In genomic region chr22:49969751-49970527, GRCh38 we compare ENCODE assay signal across 9 cellular contexts. TPM values are rescaled to one million over a fixed set of nuclear protein-coding genes. Genes with fewer than 3 reads are reported as not detected.
DNase-seq lines count a peak whose midpoint lies in the region; ATAC-seq and TF ChIP-seq lines count a peak whose summit lies in the region.
"Had no signal": no experiment of that assay in that cellular context is flagged by ENCODE, and none has a peak within 500 bp of the region (broad histone marks: within the 10 kb centered on the region; RNA-seq: fewer than 3 reads in every experiment).

No MANE protein-coding gene starts in this region.

- in situ Hi-C loops in ACHN (cut with HindIII; ENCODE audit: low pct_ligation_motif_present, low pct_unique_long_range_greater_than_20kb, low sequenced_read_pairs) = no loop called here

- ATAC-seq in GM21381 (IDR thresholded peaks at IDR 0.05; ENCODE audit: unreplicated experiment) = peak; percentile 1
- ATAC-seq in HG02763 (IDR thresholded peaks at IDR 0.05; ENCODE audit: unreplicated experiment) = no peak

- peaks cover 4% of the 10 kb centered on the region for H3K9me3 Mint-ChIP-seq in glutamatergic neuron (ENCODE audit: unreplicated experiment)

- H3K27me3 Mint-ChIP-seq in glutamatergic neuron (ENCODE audit: unreplicated experiment) = peaks cover 12% of the 10 kb centered on the region

- TF ChIP-seq CTCF in glutamatergic neuron (IDR thresholded peaks at IDR 0.05; ENCODE audit: partially characterized antibody, unreplicated experiment) = no peak

- H3K27ac Mint-ChIP-seq in glutamatergic neuron (ENCODE audit: unreplicated experiment) = no peak overlapping the region

- no peaks in the 10 kb centered on the region for H3K36me3 Mint-ChIP-seq in glutamatergic neuron (ENCODE audit: unreplicated experiment)

- H3K4me1 Mint-ChIP-seq in glutamatergic neuron (ENCODE audit: low read depth, unreplicated experiment) = peaks cover 8% of the 10 kb centered on the region

- H3K4me3 Mint-ChIP-seq in glutamatergic neuron (ENCODE audit: unreplicated experiment) = peak overlapping the region; percentile 61

- DNase-seq in T-helper 22 cell (ENCODE audit: low read depth) (peak; percentile 0), glutamatergic neuron (peak; percentile 11), NCI-H1105 treated with DMSO at 0.1 percent for 48 hours (lab: John Stamatoyannopoulos, UW) (no peak), ACHN (no peak), Kasumi-1 (lab: John Stamatoyannopoulos, UW) (no peak)
- DNase-seq in stimulated activated CD8-positive, alpha-beta memory T cell treated with anti-CD3 and anti-CD28 coated beads, Interleukin-4, amount 100 ng/mL, for 48 hours = peak; percentile 33

RNA-seq across cellular contexts. Expression of gene PIM3, which starts 9.4 kb away (rescaled TPM):
- 32.3 TPM for total RNA-seq in glutamatergic neuron (ENCODE audit: unreplicated experiment)

RNA-seq across cellular contexts. Expression of gene IL17REL, which starts 42.6 kb away (rescaled TPM):
- not detected for total RNA-seq in glutamatergic neuron (ENCODE audit: unreplicated experiment)
- total RNA-seq: NCI-H460 had no signal

RNA-seq across cellular contexts. Expression of gene CRELD2, which starts 51.5 kb away (rescaled TPM):
- 24.9 TPM for total RNA-seq in glutamatergic neuron (ENCODE audit: unreplicated experiment)

RNA-seq across cellular contexts. Expression of gene ALG12, which starts 51.7 kb away (rescaled TPM):
- 14.7 TPM for total RNA-seq in glutamatergic neuron (ENCODE audit: unreplicated experiment)

Comparison
In these comparisons a context has a peak if more than half of its experiments do, and no peak if none do; other contexts are left out.
1. DNase-seq: peak in T-helper 22 cell (single experiment), glutamatergic neuron (single experiment) and stimulated activated CD8-positive, alpha-beta memory T cell treated with anti-CD3 and anti-CD28 coated beads, Interleukin-4, amount 100 ng/mL, for 48 hours (single experiment); none in NCI-H1105 treated with DMSO at 0.1 percent for 48 hours (single experiment), ACHN (single experiment) and Kasumi-1 (0 of 2).